1 cellular context compared by ENCODE assay signal in genomic region chr12:70246580-70246979, GRCh38.
TF ChIP-seq lines count a peak whose summit lies in the region.

No MANE protein-coding gene starts in this region.

TF ChIP-seq in HepG2, 621 proteins besides CTCF, POLR2A, EP300 and RAD21 (continued from another document):
- TF ChIP-seq ZNF616 (CRISPR knock-in tag; IDR thresholded peaks at IDR 0.05; ENCODE audit: low read depth), result no peak
TF ChIP-seq in HepG2: peak in this region for 0.
